Comparison of ENCODE assay signal across 20 cellular contexts in genomic region chr3:16319723-16320122, GRCh38. TPM values are rescaled to one million over a fixed set of nuclear protein-coding genes. Genes with fewer than 3 reads are reported as not detected.
DNase-seq lines count a peak whose midpoint lies in the region; ATAC-seq, FAIRE-seq and TF ChIP-seq lines count a peak whose summit lies in the region.
"Had no signal": no experiment of that assay in that cellular context is flagged by ENCODE, and none has a peak within 500 bp of the region (broad histone marks: within the 10 kb centered on the region; RNA-seq: fewer than 3 reads in every experiment).

No MANE protein-coding gene starts in this region.

- no peak for FAIRE-seq in GM12892 (lab: Jason Lieb, UNC)
- FAIRE-seq: A549, GM19239, keratinocyte, RCC 7860 had no signal

- H2AFZ ChIP-seq in GM23338 = no peak overlapping the region

- no peak overlapping the region for H3K4me3 Mint-ChIP-seq in T-helper 2 cell treated with Interferon-gamma antibody and Interleukin-4, amounts not matched to agents 5 μg/mL and 100 μg/mL, for 36 hours
- H3K4me3 Mint-ChIP-seq in GM23338 (no peak overlapping the region), nephron progenitor cell (no peak overlapping the region)
- H3K4me3 Mint-ChIP-seq: neural crest cell had no signal

- H3K4me1 Mint-ChIP-seq in T-helper 2 cell treated with Interferon-gamma antibody and Interleukin-4, amounts not matched to agents 5 μg/mL and 100 μg/mL, for 36 hours (ENCODE audit: low read depth) = peaks cover 56% of the 10 kb centered on the region
- H3K4me1 Mint-ChIP-seq in GM23338 (0 out of 3 replicates have a peak, but pooled peaks cover 4% of the 10 kb centered on the region), nephron progenitor cell (peaks cover 10% of the 10 kb centered on the region)
- H3K4me1 Mint-ChIP-seq: neural crest cell had no signal

- H3K4me3 ChIP-seq in GM23338 = no peak overlapping the region
- H3K4me3 ChIP-seq in foreskin fibroblast (ENCODE audit: low read depth in 1 of 2, low read length in 2 of 2) = no peak overlapping the region
- H3K4me3 ChIP-seq: A549, HAP-1, spleen, tibial nerve had no signal

- H3K79me2 ChIP-seq in GM23338 (replicated peaks; ENCODE audit: insufficient read depth) = no peaks in the 10 kb centered on the region

- TF ChIP-seq CTCF in GM23338 (conservative IDR thresholded peaks at IDR 0.05; ENCODE audit: low read depth in 2 of 2) = no peak
- TF ChIP-seq CTCF in nephron progenitor cell (IDR thresholded peaks at IDR 0.05) = no peak
- TF ChIP-seq CTCF in foreskin fibroblast (IDR thresholded peaks at IDR 0.05; ENCODE audit: low read depth, low read length) = no peak

- H3K9me3 Mint-ChIP-seq in T-helper 2 cell treated with Interferon-gamma antibody and Interleukin-4, amounts not matched to agents 5 μg/mL and 100 μg/mL, for 36 hours = no peaks in the 10 kb centered on the region
- H3K9me3 Mint-ChIP-seq in GM23338 (no peaks in the 10 kb centered on the region), nephron progenitor cell (no peaks in the 10 kb centered on the region)
- H3K9me3 Mint-ChIP-seq in activated naive CD4-positive, alpha-beta T cell treated with anti-CD3 and anti-CD28 coated beads, Interleukin-2, amount 50 U/mL, for 72 hours = no peaks in the 10 kb centered on the region
- H3K9me3 Mint-ChIP-seq: neural crest cell had no signal

- no peak overlapping the region for H3K27ac ChIP-seq in GM23338 (ENCODE audit: low read depth)
- H3K27ac ChIP-seq: A549, tibial nerve, VCaP had no signal

- ATAC-seq in GM23338 (no peak), HG02885 (IDR thresholded peaks at IDR 0.05; ENCODE audit: poor library complexity, unreplicated experiment) (no peak)
- no peak for ATAC-seq in activated naive CD4-positive, alpha-beta T cell treated with anti-CD3 and anti-CD28 coated beads, Interleukin-2, amount 50 U/mL, for 72 hours

- no peak overlapping the region for H3K4me2 ChIP-seq in GM23338
- H3K4me2 ChIP-seq: A549, SK-N-SH had no signal

- no peaks in the 10 kb centered on the region; the same call in 1 of the 2 replicates for H3F3A ChIP-seq in GM23338 (replicated peaks; ENCODE audit: low read depth)

- H3K36me3 ChIP-seq in GM23338 (ENCODE audit: insufficient read depth) = no peaks in the 10 kb centered on the region

- TF ChIP-seq POLR2A in GM12892 (IDR thresholded peaks at IDR 0.05; ENCODE audit: low read depth, low read length) = no peak

- no peaks in the 10 kb centered on the region for H3K9me2 ChIP-seq in GM23338 (ENCODE audit: insufficient read depth)
- H3K9me2 ChIP-seq: SK-N-SH had no signal

- no peaks in the 10 kb centered on the region; the same call in none of the 2 replicates for H4K20me1 ChIP-seq in GM23338 (replicated peaks; ENCODE audit: insufficient read depth)

- H3K4me1 ChIP-seq in GM23338 (ENCODE audit: insufficient read depth) = peaks cover 5% of the 10 kb centered on the region; the same call in 1 of the 2 replicates
- H3K4me1 ChIP-seq: A549 had no signal

- peak overlapping the region; percentile 72 for H3K27ac Mint-ChIP-seq in T-helper 2 cell treated with Interferon-gamma antibody and Interleukin-4, amounts not matched to agents 5 μg/mL and 100 μg/mL, for 36 hours
- H3K27ac Mint-ChIP-seq in GM23338 (0 out of 2 replicates have a peak overlapping the region, but pooled peaks have one; percentile 46), nephron progenitor cell (peak overlapping the region; percentile 59)
- peak overlapping the region; percentile 73 to 97 for H3K27ac Mint-ChIP-seq in activated naive CD4-positive, alpha-beta T cell treated with anti-CD3 and anti-CD28 coated beads, Interleukin-2, amount 50 U/mL, for 72 hours

- no peaks in the 10 kb centered on the region for H3K27me3 Mint-ChIP-seq in T-helper 2 cell treated with Interferon-gamma antibody and Interleukin-4, amounts not matched to agents 5 μg/mL and 100 μg/mL, for 36 hours (ENCODE audit: low read depth)
- H3K27me3 Mint-ChIP-seq in GM23338 (ENCODE audit: insufficient read depth, low read depth, poor library complexity) (peaks cover 4% of the 10 kb centered on the region), nephron progenitor cell (ENCODE audit: low read depth, poor library complexity) (peaks cover 5% of the 10 kb centered on the region)

- no peak for DNase-seq in T-helper 2 cell treated with Interferon-gamma antibody and Interleukin-4, amounts not matched to agents 5 μg/mL and 100 μg/mL, for 36 hours (ENCODE audit: low spot score)
- DNase-seq in T-helper 2 cell = no peak
- DNase-seq in GM23338 (ENCODE audit: low spot score) = no peak
- DNase-seq in activated naive CD4-positive, alpha-beta T cell treated with anti-CD3 and anti-CD28 coated beads, Interleukin-2, amount 50 U/mL, for 72 hours (ENCODE audit: low spot score in 2 of 2) = no peak
- DNase-seq in nephron progenitor cell = no peak
- DNase-seq in foreskin fibroblast = no peak
- no peak for DNase-seq in GM12892 (ENCODE audit: insufficient read length)
- DNase-seq: amniotic stem cell, DMS79, spleen had no signal

- H3K36me3 Mint-ChIP-seq in T-helper 2 cell treated with Interferon-gamma antibody and Interleukin-4, amounts not matched to agents 5 μg/mL and 100 μg/mL, for 36 hours (ENCODE audit: low read depth) = peaks cover 73% of the 10 kb centered on the region
- H3K36me3 Mint-ChIP-seq in GM23338 (ENCODE audit: low read depth) (peaks cover 12% of the 10 kb centered on the region), nephron progenitor cell (ENCODE audit: low read depth) (peaks cover 51% of the 10 kb centered on the region)
- H3K36me3 Mint-ChIP-seq in activated naive CD4-positive, alpha-beta T cell treated with anti-CD3 and anti-CD28 coated beads, Interleukin-2, amount 50 U/mL, for 72 hours = peaks cover 38 to 55% of the 10 kb centered on the region in 2 donors

- no peaks in the 10 kb centered on the region for H3K27me3 ChIP-seq in GM23338 (ENCODE audit: insufficient read depth)
- H3K27me3 ChIP-seq: spleen, tibial nerve had no signal

TF ChIP-seq in GM23338, 12 proteins besides CTCF, POLR2A, EP300 and RAD21:
- no peak for TF ChIP-seq EZH2phosphoT487 (IDR thresholded peaks at IDR 0.05; ENCODE audit: unreplicated experiment)
- no peak for TF ChIP-seq ZNF114 (CRISPR knock-in tag; IDR thresholded peaks at IDR 0.05)

RNA-seq across cellular contexts. Expression of gene OXNAD1, which starts 54.7 kb away (rescaled TPM):
- 34.2 and 39.4 TPM in 2 replicates for total RNA-seq in GM23338 (2014; rRNA removed; shearing (Covaris generic))
- 20.0 and 22.9 TPM in 2 replicates for polyA plus RNA-seq in GM23338 (2016; fragmentation: Nextera tagmentation; extraction: Ambion mirVana)
- total RNA-seq in activated naive CD4-positive, alpha-beta T cell treated with anti-CD3 and anti-CD28 coated beads, Interleukin-2, amount 50 U/mL, for 72 hours = 10 to 100 TPM; 47.7 to 53.9 TPM
- 14.0 TPM for polyA plus RNA-seq in GM12892 (2012; ENCODE audit: missing spikeins)

RNA-seq across cellular contexts. Expression of gene DPH3, which starts 55.0 kb away (rescaled TPM):
- 14.0 and 15.3 TPM in 2 replicates for total RNA-seq in GM23338 (2014; rRNA removed; shearing (Covaris generic))
- polyA plus RNA-seq in GM23338 (2016; fragmentation: Nextera tagmentation; extraction: Ambion mirVana) = 84.3 and 91.7 TPM in 2 replicates
- 10 to 100 TPM; 15.2 to 23.9 TPM for total RNA-seq in activated naive CD4-positive, alpha-beta T cell treated with anti-CD3 and anti-CD28 coated beads, Interleukin-2, amount 50 U/mL, for 72 hours
- 18.1 TPM for polyA plus RNA-seq in GM12892 (2012; ENCODE audit: missing spikeins)
